Comparison of ENCODE assay signal across 9 cellular contexts in the genomic region with DNA sequence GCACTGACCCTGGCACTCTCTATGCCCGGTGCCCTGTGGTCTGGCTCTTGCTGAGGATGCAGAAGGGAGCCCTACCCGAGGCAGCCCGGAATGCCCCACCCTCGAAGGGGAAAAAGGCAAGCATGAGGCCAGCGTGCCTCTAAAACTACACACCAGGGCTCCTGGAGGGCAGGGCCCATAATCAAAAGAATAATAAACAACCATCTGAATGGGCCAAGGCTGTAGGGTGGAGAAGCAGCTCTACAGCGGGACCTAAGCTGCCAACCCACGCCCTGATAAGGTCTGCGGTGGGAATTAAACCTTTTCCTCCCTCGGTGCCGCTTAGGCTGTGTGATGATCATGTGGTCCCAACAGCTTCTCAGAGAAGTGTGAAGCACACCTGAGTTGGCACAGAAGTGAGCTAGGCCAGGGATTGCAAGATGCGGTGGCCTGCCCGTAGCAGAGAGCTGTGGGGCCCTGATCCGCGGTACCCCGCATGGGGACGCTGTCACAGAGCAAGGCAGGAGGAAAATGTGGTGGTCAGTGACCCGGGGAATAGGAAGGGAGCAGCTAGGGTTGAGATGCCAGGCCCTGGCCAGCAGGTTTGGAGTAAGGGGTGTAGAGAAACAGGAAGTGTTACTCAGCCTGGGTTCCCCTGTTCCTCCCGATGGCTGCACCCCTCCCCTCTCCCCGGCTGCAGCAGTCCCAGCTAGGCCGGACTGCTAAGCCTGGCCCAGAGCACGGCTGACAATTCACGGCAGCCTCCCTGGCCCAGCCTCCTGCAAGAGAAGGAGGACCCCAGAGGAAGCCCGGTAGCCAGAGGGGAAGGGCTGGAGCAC. TPM values are rescaled to one million over a fixed set of nuclear protein-coding genes. Genes with fewer than 3 reads are reported as not detected.
A peak's percentile ranks its signal among the peaks of the same experiment; 100 is the strongest.
DNase-seq lines count a peak whose midpoint lies in the region; ATAC-seq, FAIRE-seq and TF ChIP-seq lines count a peak whose summit lies in the region.
"Had no signal": no experiment of that assay in that cellular context is flagged by ENCODE, and none has a peak within 500 bp of the region (broad histone marks: within the 10 kb centered on the region; RNA-seq: fewer than 3 reads in every experiment).

No MANE protein-coding gene starts in this region.

- no peaks in the 10 kb centered on the region for H3K36me3 Mint-ChIP-seq in nephron (ENCODE audit: low read depth)

- H3K9me3 ChIP-seq in body of pancreas, result no peaks in the 10 kb centered on the region

- H3K4me3 ChIP-seq in HL-60 (replicated peaks; ENCODE audit: insufficient read depth, low read length) (peak overlapping the region; percentile 11), body of pancreas (no peak overlapping the region)

- peak overlapping the region; percentile 94 to 95 (median 94) for H3K27ac Mint-ChIP-seq in nephron

- no peaks in the 10 kb centered on the region for H3K9me3 Mint-ChIP-seq in nephron

- intact Hi-C loops in body of pancreas (cut with DNase I), result no loop called here

- no peaks in the 10 kb centered on the region for H3K27me3 ChIP-seq in HL-60 (ENCODE audit: insufficient read depth, poor library complexity, severe bottlenecking)
- no peaks in the 10 kb centered on the region for H3K27me3 ChIP-seq in body of pancreas

- H3K4me1 ChIP-seq in body of pancreas, result peaks cover 22% of the 10 kb centered on the region

- H3K27ac ChIP-seq in HL-60 (replicated peaks) (peak overlapping the region; percentile 70), body of pancreas (peak overlapping the region; percentile 2 to 46 (median 32))

- 71 to 82% methylated on average over 19 to 23 of the region's 23 CpGs for WGBS in body of pancreas, 2 donors

- peaks cover 26% of the 10 kb centered on the region for H3K4me1 Mint-ChIP-seq in nephron

- ATAC-seq in body of pancreas, result no peak

- no peak for TF ChIP-seq POLR2A in body of pancreas (IDR thresholded peaks at IDR 0.05)

- TF ChIP-seq CTCF in GM12873 (IDR thresholded peaks at IDR 0.05; ENCODE audit: insufficient read depth, low read depth, low read length, missing control alignments) (peak; percentile 36), HL-60 (IDR thresholded peaks at IDR 0.05; ENCODE audit: insufficient read depth, low read length) (no peak), body of pancreas (IDR thresholded peaks at IDR 0.05) (no peak), nephron (IDR thresholded peaks at IDR 0.05; ENCODE audit: unreplicated experiment in 3 of 3) (no peak)

- H3K36me3 ChIP-seq in body of pancreas (replicated peaks in 1 of 2; ENCODE audit: insufficient read depth in 1 of 2, low read depth in 2 of 2), result peaks cover 0 to 7% of the 10 kb centered on the region in 2 donors

- H3K27me3 Mint-ChIP-seq in nephron (ENCODE audit: low read depth), result no peaks in the 10 kb centered on the region

- DNase-seq in HL-60 (ENCODE audit: low read depth in 1 of 2, low spot score in 1 of 2) (peak; percentile 58 to 68), body of pancreas (no peak), SIG-M5 (lab: John Stamatoyannopoulos, UW) (no peak), GDM1 (lab: John Stamatoyannopoulos, UW) (no peak), NCI-H446 treated with DMSO at 0.1 percent for 48 hours (lab: John Stamatoyannopoulos, UW) (no peak), RCC 7860 (ENCODE audit: low spot score) (no peak)

- no peak overlapping the region for H3K4me3 Mint-ChIP-seq in nephron

- no peak for FAIRE-seq in RCC 7860 (lab: Jason Lieb, UNC)

RNA-seq across cellular contexts. Expression of a gene that starts 1.1 kb away (rescaled TPM):
- total RNA-seq in body of pancreas, result under 1 TPM in 1 of 2 donors, not detected in 1; 0.26 TPM
- total RNA-seq: IMR-90 had no signal

RNA-seq across cellular contexts. Expression of a gene that starts 4.8 kb away (rescaled TPM):
- 10 to 100 TPM; 26.4 to 43.6 TPM for total RNA-seq in body of pancreas

RNA-seq across cellular contexts. Expression of a gene that starts 13.6 kb away (rescaled TPM):
- total RNA-seq in body of pancreas, result 10 to 100 TPM; 17.6 to 23.7 TPM

RNA-seq across cellular contexts. Expression of a gene that starts 38.2 kb away (rescaled TPM):
- 10 to 100 TPM; 27.0 to 29.3 TPM for total RNA-seq in body of pancreas

RNA-seq across cellular contexts. Expression of a gene that starts 38.6 kb away (rescaled TPM):
- 10 to 100 TPM; 18.7 to 36.6 TPM for total RNA-seq in body of pancreas

Comparison
In these comparisons a context has a peak if more than half of its experiments do, and no peak if none do; other contexts are left out.
1. DNase-seq: peak in HL-60 (2 of 2); none in body of pancreas (0 of 4), SIG-M5 (single experiment), GDM1 (single experiment), NCI-H446 treated with DMSO at 0.1 percent for 48 hours (single experiment) and RCC 7860 (single experiment).